In genomic region chr17:11908711-11909146, GRCh38 we compare ENCODE assay signal across 1 cellular context.
TF ChIP-seq lines count a peak whose summit lies in the region.

No MANE protein-coding gene starts in this region.

TF ChIP-seq in K562, 482 proteins besides CTCF, POLR2A, EP300 and RAD21 (continued from another document and continues in another):
- TF ChIP-seq POLR3G (IDR thresholded peaks at IDR 0.05; ENCODE audit: extremely low read depth, insufficient read length, insufficient replicate concordance) (no peak), SUPT5H (IDR thresholded peaks at IDR 0.05) (no peak), SNRNP70 (optimal IDR thresholded peaks at IDR 0.05; ENCODE audit: low read depth, low read length) (no peak), ZNF41 (CRISPR knock-in tag; conservative IDR thresholded peaks at IDR 0.05) (peak; percentile 80), IRF9 (tag; IDR thresholded peaks at IDR 0.05) (0 out of 2 replicates have a peak, but pooled peaks have one; percentile 45), POU5F1 (IDR thresholded peaks at IDR 0.05; ENCODE audit: borderline replicate concordance, low read depth, low read length, partially characterized antibody) (no peak), ZNF639 (CRISPR knock-in tag; conservative IDR thresholded peaks at IDR 0.05 in 1 of 2, IDR thresholded peaks at IDR 0.05 in 1 of 2) (peak in 1 of 2 experiments; percentile 92; a peak in 2 of 4 replicates), RFX5 (IDR thresholded peaks at IDR 0.05; ENCODE audit: low read depth, low read length) (no peak), ZFP36 (IDR thresholded peaks at IDR 0.05; ENCODE audit: low read depth, low read length, partially characterized antibody) (no peak), PCBP2 (IDR thresholded peaks at IDR 0.05; ENCODE audit: low read depth, low read length, poor library complexity, severe bottlenecking) (no peak), STAT6 (CRISPR knock-in tag; IDR thresholded peaks at IDR 0.05) (no peak), HDAC3 (IDR thresholded peaks at IDR 0.05; ENCODE audit: borderline replicate concordance, partially characterized antibody) (peak; percentile 97), BRF1 (IDR thresholded peaks at IDR 0.05; ENCODE audit: borderline replicate concordance, extremely low read depth, insufficient read length) (no peak), ZNF384 (IDR thresholded peaks at IDR 0.05; ENCODE audit: low read depth, low read length) (no peak), ETS1 (conservative IDR thresholded peaks at IDR 0.05; ENCODE audit: control insufficient read depth, low read depth, low read length) (peak; percentile 83), ZFX (CRISPR knock-in tag; IDR thresholded peaks at IDR 0.05) (no peak), BRD9 (IDR thresholded peaks at IDR 0.05; ENCODE audit: low read depth, partially characterized antibody) (peak; percentile 21), EGR1 (conservative IDR thresholded peaks at IDR 0.05) (peak; percentile 36; the same call in 1 of the 2 replicates), CHD2 (IDR thresholded peaks at IDR 0.05; ENCODE audit: low read depth, low read length) (no peak), ZNF583 (CRISPR knock-in tag; IDR thresholded peaks at IDR 0.05) (peak; percentile 86), TRIM28 (IDR thresholded peaks at IDR 0.05) (no peak), ZNF408 (CRISPR knock-in tag; IDR thresholded peaks at IDR 0.05; ENCODE audit: low read depth) (no peak), ZNF444 (CRISPR knock-in tag; IDR thresholded peaks at IDR 0.05) (no peak), ZNF212 (CRISPR knock-in tag; IDR thresholded peaks at IDR 0.05) (no peak), VEZF1 (CRISPR knock-in tag; IDR thresholded peaks at IDR 0.05) (peak; percentile 70), POLR2AphosphoS2 (IDR thresholded peaks at IDR 0.05; ENCODE audit: low read length) (no peak), U2AF2 (optimal IDR thresholded peaks at IDR 0.05; ENCODE audit: low read depth, low read length) (no peak), TSC22D4 (tag; IDR thresholded peaks at IDR 0.05) (no peak), ATF7 (IDR thresholded peaks at IDR 0.05) (peak; percentile 80), ZNF436 (CRISPR knock-in tag; IDR thresholded peaks at IDR 0.05) (no peak), TFE3 (CRISPR knock-in tag; IDR thresholded peaks at IDR 0.05) (no peak), ESRRA (IDR thresholded peaks at IDR 0.05; ENCODE audit: borderline replicate concordance, low read depth) (peak; percentile 77; the same call in 1 of the 2 replicates), PRPF4 (IDR thresholded peaks at IDR 0.05; ENCODE audit: insufficient read depth, low read depth, low read length, poor library complexity, severe bottlenecking) (no peak), CTBP1 (IDR thresholded peaks at IDR 0.05; ENCODE audit: borderline replicate concordance) (peak; percentile 81), TSHZ1 (CRISPR knock-in tag; IDR thresholded peaks at IDR 0.05) (peak; percentile 36; the same call in 1 of the 2 replicates), ELF2 (CRISPR knock-in tag; IDR thresholded peaks at IDR 0.05) (no peak), DMBX1 (CRISPR knock-in tag; IDR thresholded peaks at IDR 0.05; ENCODE audit: borderline replicate concordance) (peak; percentile 98), SAFB (IDR thresholded peaks at IDR 0.05; ENCODE audit: borderline replicate concordance, low read depth, low read length) (no peak), CREB3 (tag; conservative IDR thresholded peaks at IDR 0.05; ENCODE audit: low read depth) (peak; percentile 90), FOXM1 (IDR thresholded peaks at IDR 0.05; ENCODE audit: low read depth) (peak; percentile 99), FOXM1 (CRISPR knock-in tag; IDR thresholded peaks at IDR 0.05; ENCODE audit: low read depth) (no peak), CHD1 (IDR thresholded peaks at IDR 0.05; ENCODE audit: low read length) (no peak), MTA2 (IDR thresholded peaks at IDR 0.05; ENCODE audit: low read depth) (peak; percentile 100), SNIP1 (IDR thresholded peaks at IDR 0.05; ENCODE audit: low read depth) (no peak), KAT8 (IDR thresholded peaks at IDR 0.05; ENCODE audit: low read depth) (no peak), XRCC3 (IDR thresholded peaks at IDR 0.05) (no peak), KLF6 (CRISPR knock-in tag; IDR thresholded peaks at IDR 0.05; ENCODE audit: borderline replicate concordance) (peak; percentile 81; the same call in 1 of the 2 replicates), HDAC1 (IDR thresholded peaks at IDR 0.05) (peak in 1 of 2 experiments; percentile 78; a peak in 2 of 4 replicates), ZNF274 (IDR thresholded peaks at IDR 0.05; ENCODE audit: borderline replicate concordance, low read depth, low read length) (peak; percentile 87), CLOCK (CRISPR knock-in tag; IDR thresholded peaks at IDR 0.05; ENCODE audit: borderline replicate concordance) (peak; percentile 72; the same call in 1 of the 2 replicates), MCM2 (IDR thresholded peaks at IDR 0.05; ENCODE audit: low read depth) (no peak)
